ENCODE assay signal across 11 cellular contexts in genomic region chr10:6737758-6738463, GRCh38.
DNase-seq lines count a peak whose midpoint lies in the region.
"Had no signal": no experiment of that assay in that cellular context is flagged by ENCODE, and none has a peak within 500 bp of the region (broad histone marks: within the 10 kb centered on the region; RNA-seq: fewer than 3 reads in every experiment).

No MANE protein-coding gene starts in this region.

- peak overlapping the region; percentile 30 for H3K4me3 ChIP-seq in HUES64 (ENCODE audit: low read length)
- H3K4me3 ChIP-seq in neuronal stem cell (ENCODE audit: low read length in 2 of 2), result peak overlapping the region in 1 of 2 donors; percentile 4
- H3K4me3 ChIP-seq: vagina had no signal

- no peak overlapping the region for H2BK12ac ChIP-seq in neuronal stem cell (ENCODE audit: low read length)

- no peak overlapping the region for H4K91ac ChIP-seq in neuronal stem cell (ENCODE audit: low read depth, low read length, poor library complexity)

- H4K8ac ChIP-seq in neuronal stem cell (ENCODE audit: low read depth, low read length), result no peak overlapping the region

- H2AFZ ChIP-seq in neuronal stem cell (ENCODE audit: low read length), result peak overlapping the region; percentile 75

- H3K27ac ChIP-seq in HUES64 (ENCODE audit: low read depth, low read length), result peak overlapping the region; percentile 67
- H3K27ac ChIP-seq in epithelial cell of prostate, result peak overlapping the region; percentile 88
- no peak overlapping the region for H3K27ac ChIP-seq in neuronal stem cell (replicated peaks; ENCODE audit: low read length)
- H3K27ac ChIP-seq: vagina had no signal

- H3K9me3 ChIP-seq in HUES64 (ENCODE audit: insufficient read depth, low read depth, low read length), result no peaks in the 10 kb centered on the region
- H3K9me3 ChIP-seq in neuronal stem cell (replicated peaks in 1 of 2; ENCODE audit: control insufficient read depth in 2 of 2, insufficient read depth in 1 of 2, low read depth in 1 of 2, low read length in 2 of 2), result no peaks in the 10 kb centered on the region
- H3K9me3 ChIP-seq: vagina had no signal

- no peak overlapping the region for H3K4me2 ChIP-seq in neuronal stem cell (ENCODE audit: insufficient read depth, low read length, poor library complexity, severe bottlenecking)

- H3K36me3 ChIP-seq in HUES64 (ENCODE audit: insufficient read depth, low read length) (no peaks in the 10 kb centered on the region), neuronal stem cell (replicated peaks in 1 of 2; ENCODE audit: control insufficient read depth in 2 of 2, insufficient read depth in 2 of 2, low read length in 2 of 2) (no peaks in the 10 kb centered on the region)
- H3K36me3 ChIP-seq: vagina had no signal

- no peaks in the 10 kb centered on the region for H3K79me1 ChIP-seq in neuronal stem cell (ENCODE audit: low read depth, low read length)

- no peak overlapping the region for H2BK5ac ChIP-seq in neuronal stem cell (ENCODE audit: low read length)

- 52% methylated on average over 14 of the region's 14 CpGs for whole genome bisulfite sequencing in HUES64
- no CpG with 5 or more reads among the region's 14 CpGs for WGBS in neuronal stem cell (ENCODE audit: extremely low coverage in 2 of 2, insufficient read length in 2 of 2, insufficient replicate concordance in 1 of 2), 2 donors

- no peak overlapping the region for H2BK15ac ChIP-seq in neuronal stem cell (ENCODE audit: low read length)

- H3K27me3 ChIP-seq in HUES64 (ENCODE audit: insufficient read depth, low read length) (no peaks in the 10 kb centered on the region), neuronal stem cell (ENCODE audit: control insufficient read depth in 3 of 3, insufficient read depth in 3 of 3, low read depth in 1 of 3, low read length in 3 of 3) (peaks cover 0 to 7% (median 0%) of the 10 kb centered on the region in 3 experiments)
- H3K27me3 ChIP-seq: vagina had no signal

- no peak overlapping the region for H3K4ac ChIP-seq in neuronal stem cell (ENCODE audit: low read length)

- H3K4me1 ChIP-seq in HUES64 (ENCODE audit: insufficient read depth, low read length) (peaks cover 28% of the 10 kb centered on the region), neuronal stem cell (ENCODE audit: control insufficient read depth in 2 of 2, insufficient read depth in 1 of 2, low read depth in 1 of 2, low read length in 2 of 2) (peaks cover 0 to 6% of the 10 kb centered on the region in 2 donors)

- no peak overlapping the region for H2BK120ac ChIP-seq in neuronal stem cell (ENCODE audit: low read depth, low read length)

- no peak overlapping the region for H3K18ac ChIP-seq in neuronal stem cell (ENCODE audit: low read length)

- H3K14ac ChIP-seq in neuronal stem cell (ENCODE audit: low read length), result no peak overlapping the region

- no peak overlapping the region for H3K23ac ChIP-seq in neuronal stem cell (ENCODE audit: low read depth, low read length, poor library complexity)

- H3K9ac ChIP-seq in HUES64 (ENCODE audit: low read depth, low read length) (peak overlapping the region; percentile 39; the same call in 1 of the 2 replicates), neuronal stem cell (ENCODE audit: low read depth, low read length, poor library complexity) (no peak overlapping the region)

- peak; percentile 32 for DNase-seq in Ammon's horn (ENCODE audit: low spot score)
- DNase-seq in epithelial cell of prostate (ENCODE audit: low read depth, low spot score), result no peak
- DNase-seq in neuronal stem cell (ENCODE audit: low spot score), result no peak
- DNase-seq in UCSD-AML1 (lab: John Stamatoyannopoulos, UW; ENCODE audit: unreplicated experiment), result no peak
- no peak for DNase-seq in GDM1 (lab: John Stamatoyannopoulos, UW)
- DNase-seq in NCI-H1092 treated with DMSO at 0.1 percent for 48 hours (lab: John Stamatoyannopoulos, UW), result no peak
- no peak for DNase-seq in SIG-M5 treated with dmso at 0.1 percent for 504 hours (lab: John Stamatoyannopoulos, UW; ENCODE audit: unreplicated experiment)
- DNase-seq: DMS79, NCI-H2029 treated with DMSO at 0.1 percent for 48 hours had no signal

- H2AK5ac ChIP-seq in neuronal stem cell (ENCODE audit: low read depth, low read length), result no peak overlapping the region
